Comparison of ENCODE assay signal across 1 cellular context in genomic region chr11:65027213-65028067, GRCh38.
TF ChIP-seq lines count a peak whose summit lies in the region.

A gene with protein sequence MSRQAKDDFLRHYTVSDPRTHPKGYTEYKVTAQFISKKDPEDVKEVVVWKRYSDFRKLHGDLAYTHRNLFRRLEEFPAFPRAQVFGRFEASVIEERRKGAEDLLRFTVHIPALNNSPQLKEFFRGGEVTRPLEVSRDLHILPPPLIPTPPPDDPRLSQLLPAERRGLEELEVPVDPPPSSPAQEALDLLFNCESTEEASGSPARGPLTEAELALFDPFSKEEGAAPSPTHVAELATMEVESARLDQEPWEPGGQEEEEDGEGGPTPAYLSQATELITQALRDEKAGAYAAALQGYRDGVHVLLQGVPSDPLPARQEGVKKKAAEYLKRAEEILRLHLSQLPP (plus strand): TSS chr11:65027439. CDS start chr11:65027538, 99 bp downstream.

TF ChIP-seq in K562, 482 proteins besides CTCF, POLR2A, EP300 and RAD21 (continued from another document and continues in another):
- TF ChIP-seq E2F6 (IDR thresholded peaks at IDR 0.05; ENCODE audit: borderline replicate concordance in 1 of 2, extremely low read depth in 1 of 2, insufficient read depth in 1 of 2, insufficient read length in 1 of 2, low read depth in 1 of 2, low read length in 1 of 2, poor library complexity in 1 of 2, severe bottlenecking in 1 of 2), result peak; percentile 86 to 88
- 0 out of 2 replicates have a peak, but pooled peaks have one; percentile 29 for TF ChIP-seq ZNF830 (CRISPR knock-in tag; IDR thresholded peaks at IDR 0.05)
- peak; percentile 29 for TF ChIP-seq RBM25 (IDR thresholded peaks at IDR 0.05; ENCODE audit: low read depth, low read length, severe bottlenecking)
- TF ChIP-seq UBTF (IDR thresholded peaks at IDR 0.05; ENCODE audit: borderline replicate concordance in 1 of 2, low read depth in 2 of 2, low read length in 2 of 2), result peak in 1 of 2 experiments; percentile 61; a peak in 2 of 4 replicates
- peak; percentile 67; the same call in 1 of the 2 replicates for TF ChIP-seq ZBTB17 (CRISPR knock-in tag; IDR thresholded peaks at IDR 0.05)
- TF ChIP-seq NEUROD1 (IDR thresholded peaks at IDR 0.05; ENCODE audit: borderline replicate concordance, low read depth, low read length, partially characterized antibody), result peak; percentile 96
- TF ChIP-seq ZBTB11 (CRISPR knock-in tag; IDR thresholded peaks at IDR 0.05), result peak in 1 of 3 experiments; percentile 83; a peak in 2 of 6 replicates
- TF ChIP-seq, protein P1, sequence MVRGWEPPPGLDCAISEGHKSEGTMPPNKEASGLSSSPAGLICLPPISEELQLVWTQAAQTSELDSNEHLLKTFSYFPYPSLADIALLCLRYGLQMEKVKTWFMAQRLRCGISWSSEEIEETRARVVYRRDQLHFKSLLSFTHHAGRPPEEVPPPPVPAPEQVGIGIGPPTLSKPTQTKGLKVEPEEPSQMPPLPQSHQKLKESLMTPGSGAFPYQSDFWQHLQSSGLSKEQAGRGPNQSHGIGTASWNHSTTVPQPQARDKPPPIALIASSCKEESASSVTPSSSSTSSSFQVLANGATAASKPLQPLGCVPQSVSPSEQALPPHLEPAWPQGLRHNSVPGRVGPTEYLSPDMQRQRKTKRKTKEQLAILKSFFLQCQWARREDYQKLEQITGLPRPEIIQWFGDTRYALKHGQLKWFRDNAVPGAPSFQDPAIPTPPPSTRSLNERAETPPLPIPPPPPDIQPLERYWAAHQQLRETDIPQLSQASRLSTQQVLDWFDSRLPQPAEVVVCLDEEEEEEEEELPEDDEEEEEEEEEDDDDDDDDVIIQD (CRISPR knock-in tag; IDR thresholded peaks at IDR 0.05), result no peak
- peak; percentile 75 for TF ChIP-seq EP400 (IDR thresholded peaks at IDR 0.05)
- TF ChIP-seq VEZF1 (CRISPR knock-in tag; IDR thresholded peaks at IDR 0.05), result peak; percentile 83
- peak; percentile 34 for TF ChIP-seq TBP (optimal IDR thresholded peaks at IDR 0.05; ENCODE audit: low read depth, low read length)
- no peak for TF ChIP-seq HNRNPK (IDR thresholded peaks at IDR 0.05; ENCODE audit: low read depth, low read length, poor library complexity, severe bottlenecking)
- TF ChIP-seq COPS2 (conservative IDR thresholded peaks at IDR 0.05), result no peak
- peak; percentile 54 for TF ChIP-seq AFF4 (CRISPR knock-in tag; IDR thresholded peaks at IDR 0.05)
- TF ChIP-seq SNIP1 (IDR thresholded peaks at IDR 0.05; ENCODE audit: low read depth), result peak; percentile 100
- TF ChIP-seq HDAC3 (IDR thresholded peaks at IDR 0.05; ENCODE audit: borderline replicate concordance, partially characterized antibody), result no peak
- TF ChIP-seq JUN (IDR thresholded peaks at IDR 0.05; ENCODE audit: borderline replicate concordance, low read depth, low read length), result no peak
- no peak for TF ChIP-seq JUN (CRISPR knock-in tag; IDR thresholded peaks at IDR 0.05; ENCODE audit: borderline replicate concordance)
- TF ChIP-seq SP2 (IDR thresholded peaks at IDR 0.05; ENCODE audit: extremely low read depth, low read depth, low read length, poor library complexity, severe bottlenecking), result no peak
- TF ChIP-seq, protein P2, sequence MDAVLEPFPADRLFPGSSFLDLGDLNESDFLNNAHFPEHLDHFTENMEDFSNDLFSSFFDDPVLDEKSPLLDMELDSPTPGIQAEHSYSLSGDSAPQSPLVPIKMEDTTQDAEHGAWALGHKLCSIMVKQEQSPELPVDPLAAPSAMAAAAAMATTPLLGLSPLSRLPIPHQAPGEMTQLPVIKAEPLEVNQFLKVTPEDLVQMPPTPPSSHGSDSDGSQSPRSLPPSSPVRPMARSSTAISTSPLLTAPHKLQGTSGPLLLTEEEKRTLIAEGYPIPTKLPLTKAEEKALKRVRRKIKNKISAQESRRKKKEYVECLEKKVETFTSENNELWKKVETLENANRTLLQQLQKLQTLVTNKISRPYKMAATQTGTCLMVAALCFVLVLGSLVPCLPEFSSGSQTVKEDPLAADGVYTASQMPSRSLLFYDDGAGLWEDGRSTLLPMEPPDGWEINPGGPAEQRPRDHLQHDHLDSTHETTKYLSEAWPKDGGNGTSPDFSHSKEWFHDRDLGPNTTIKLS (IDR thresholded peaks at IDR 0.05; ENCODE audit: borderline replicate concordance, low read depth), result peak; percentile 63; the same call in 1 of the 2 replicates
- no peak for TF ChIP-seq CBFA2T3 (IDR thresholded peaks at IDR 0.05)
- peak; percentile 90 for TF ChIP-seq PHF8 (IDR thresholded peaks at IDR 0.05; ENCODE audit: borderline replicate concordance, low read length)
- TF ChIP-seq BHLHE40 (IDR thresholded peaks at IDR 0.05; ENCODE audit: low read length), result peak; percentile 32; the same call in 1 of the 2 replicates
- peak; percentile 81 for TF ChIP-seq ZNF431 (CRISPR knock-in tag; IDR thresholded peaks at IDR 0.05)
- peak; percentile 50; the same call in 1 of the 2 replicates for TF ChIP-seq ZNF384 (IDR thresholded peaks at IDR 0.05; ENCODE audit: low read depth, low read length)
- TF ChIP-seq ZNF75A (CRISPR knock-in tag; IDR thresholded peaks at IDR 0.05), result no peak
- peak; percentile 42 for TF ChIP-seq RBM22 (IDR thresholded peaks at IDR 0.05; ENCODE audit: low read depth, low read length, poor library complexity, severe bottlenecking)
- peak; percentile 2; the same call in 1 of the 2 replicates for TF ChIP-seq ARID1B (IDR thresholded peaks at IDR 0.05)
- TF ChIP-seq NFIC (IDR thresholded peaks at IDR 0.05), result peak; percentile 73
- TF ChIP-seq FOXA3 (CRISPR knock-in tag; conservative IDR thresholded peaks at IDR 0.05 in 1 of 2, IDR thresholded peaks at IDR 0.05 in 1 of 2), result peak in 1 of 2 experiments; percentile 84; a peak in 1 of 4 replicates
- no peak for TF ChIP-seq POLR3G (IDR thresholded peaks at IDR 0.05; ENCODE audit: extremely low read depth, insufficient read length, insufficient replicate concordance)
- TF ChIP-seq RBFOX2 (IDR thresholded peaks at IDR 0.05; ENCODE audit: low read depth, low read length), result peak; percentile 79
- TF ChIP-seq TRIM24 (IDR thresholded peaks at IDR 0.05), result 0 out of 4 replicates have a peak, but pooled peaks of 1 of the 2 experiments have one; percentile 32
- 0 out of 2 replicates have a peak, but pooled peaks have one; percentile 25 for TF ChIP-seq PML (IDR thresholded peaks at IDR 0.05; ENCODE audit: low read length)
- peak; percentile 60; the same call in 1 of the 2 replicates for TF ChIP-seq MYC (IDR thresholded peaks at IDR 0.05; ENCODE audit: low read depth, low read length)
- TF ChIP-seq MYC (CRISPR knock-in tag; IDR thresholded peaks at IDR 0.05; ENCODE audit: borderline replicate concordance, low read depth), result no peak
- peak; percentile 81 for TF ChIP-seq CCNT2 (IDR thresholded peaks at IDR 0.05; ENCODE audit: borderline replicate concordance, extremely low read depth, insufficient read length, low read depth, low read length)
- peak; percentile 15 for TF ChIP-seq SMAD1 (IDR thresholded peaks at IDR 0.05; ENCODE audit: low read depth, low read length, partially characterized antibody)
- peak; percentile 92 for TF ChIP-seq SP1 (CRISPR knock-in tag; IDR thresholded peaks at IDR 0.05)
- peak; percentile 60; the same call in 1 of the 2 replicates for TF ChIP-seq TRIM28 (IDR thresholded peaks at IDR 0.05)
- TF ChIP-seq SUPT5H (IDR thresholded peaks at IDR 0.05), result peak; percentile 81
- peak; percentile 79; the same call in 1 of the 2 replicates for TF ChIP-seq FOXP1 (CRISPR knock-in tag; IDR thresholded peaks at IDR 0.05)
- no peak for TF ChIP-seq ZNF311 (CRISPR knock-in tag; IDR thresholded peaks at IDR 0.05)
- TF ChIP-seq ZFX (CRISPR knock-in tag; IDR thresholded peaks at IDR 0.05), result peak; percentile 98
- TF ChIP-seq POLR2B (IDR thresholded peaks at IDR 0.05; ENCODE audit: low read depth, partially characterized antibody), result peak; percentile 53
- peak in 1 of 2 experiments; percentile 72; a peak in 2 of 4 replicates for TF ChIP-seq SRF (CRISPR knock-in tag; IDR thresholded peaks at IDR 0.05)
